8 cellular contexts compared by ENCODE assay signal in the genomic region with DNA sequence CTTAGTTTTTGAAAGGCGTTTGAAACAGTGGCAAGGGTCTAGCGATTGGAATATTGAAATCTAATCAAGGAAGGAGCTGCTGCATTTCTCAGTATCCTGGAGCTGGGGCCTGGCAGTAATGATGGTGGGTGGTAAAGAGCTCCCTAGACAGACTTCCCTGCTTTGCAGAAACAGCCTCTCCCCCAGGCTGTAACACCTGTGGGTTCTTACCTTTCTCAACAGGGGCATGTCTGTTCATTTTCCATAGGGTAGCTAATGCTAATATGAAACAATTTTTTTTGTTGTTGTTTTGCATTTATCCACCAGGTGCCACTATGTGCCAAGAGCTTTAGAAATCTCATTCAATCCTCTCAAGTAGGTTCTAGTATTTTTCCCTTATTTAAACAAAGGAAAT.
DNase-seq lines count a peak whose midpoint lies in the region; ATAC-seq, FAIRE-seq and TF ChIP-seq lines count a peak whose summit lies in the region.

No MANE protein-coding gene starts in this region.

- H4K91ac ChIP-seq in H1 (replicated peaks; ENCODE audit: insufficient read length, low read length) = no peak overlapping the region

- H4K8ac ChIP-seq in H1 (ENCODE audit: extremely low read depth, insufficient read depth, low read length) = no peak overlapping the region

- TF ChIP-seq CTCF in MM.1S (IDR thresholded peaks at IDR 0.05; ENCODE audit: low read length) = no peak; the same call in none of the 2 replicates
- peak in 1 of 3 experiments; percentile 22; a peak in 1 of 4 replicates for TF ChIP-seq CTCF in H1 (IDR thresholded peaks at IDR 0.05; ENCODE audit: control extremely low read depth in 1 of 3, insufficient read depth in 1 of 3, low read depth in 1 of 3, low read length in 3 of 3)
- peak in 6 of 11 experiments; percentile 0 to 24 (median 10) for TF ChIP-seq CTCF in spleen (IDR thresholded peaks at IDR 0.05 in 8 of 11, conservative IDR thresholded peaks at IDR 0.05 in 3 of 11)

- no peaks in the 10 kb centered on the region; the same call in 1 of the 2 replicates for H3K23me2 ChIP-seq in H1 (ENCODE audit: low read depth, low read length)

- H3K4ac ChIP-seq in H1 (replicated peaks; ENCODE audit: insufficient read length, low read depth, low read length) = no peak overlapping the region

- H3K36me3 ChIP-seq in MM.1S (replicated peaks; ENCODE audit: insufficient read depth, low read length) (no peaks in the 10 kb centered on the region), H1 (ENCODE audit: control insufficient read depth in 2 of 4, insufficient read depth in 4 of 4, low read length in 3 of 4) (no peaks in the 10 kb centered on the region), spleen (no peaks in the 10 kb centered on the region)

- H3K79me2 ChIP-seq in MM.1S (ENCODE audit: low read length) = no peaks in the 10 kb centered on the region
- no peaks in the 10 kb centered on the region for H3K79me2 ChIP-seq in H1 (ENCODE audit: control insufficient read depth in 1 of 2, insufficient read depth in 2 of 2, low read length in 2 of 2)

- intact Hi-C loops in spleen (cut with DNase I; ENCODE audit: low total_unique reads) = no loop called here

- H3K27ac ChIP-seq in MM.1S (ENCODE audit: low read length) = no peak overlapping the region
- H3K27ac ChIP-seq in H1 (ENCODE audit: low read depth, low read length) = no peak overlapping the region
- H3K27ac ChIP-seq in spleen = no peak overlapping the region

- peak in 1 of 2 experiments; percentile 6; a peak in 1 of 4 replicates for TF ChIP-seq RAD21 in H1 (IDR thresholded peaks at IDR 0.05 in 1 of 2, conservative IDR thresholded peaks at IDR 0.05 in 1 of 2; ENCODE audit: low read depth in 2 of 2, low read length in 2 of 2)

- 8% methylated on average over 2 of the region's 2 CpGs; no CpG with 5 or more reads in 1 of the 2 experiments for WGBS in H1 (ENCODE audit: extremely low coverage in 1 of 2, insufficient coverage in 1 of 2, insufficient read length in 1 of 2, insufficient replicate concordance in 2 of 2, low coverage in 1 of 2, low lambda C conversion rate in 2 of 2, missing lambda C conversion rate in 1 of 2), 2 experiments
- WGBS in spleen, 5 donors = 0 to 9% (median 3%) methylated on average over 2 of the region's 2 CpGs

- no peak overlapping the region for H2BK120ac ChIP-seq in H1 (replicated peaks; ENCODE audit: low read depth, low read length)

- no peaks in the 10 kb centered on the region for H3K79me1 ChIP-seq in H1 (ENCODE audit: low read depth, low read length)

- ATAC-seq in activated T-cell treated with anti-CD3 and anti-CD28 coated beads, Interleukin-2, amount 50 U/mL, for 4 hours = peak; percentile 38 to 48
- peak; percentile 43 for ATAC-seq in HG02588 (IDR thresholded peaks at IDR 0.05; ENCODE audit: unreplicated experiment)

- POLR2A ChIA-PET in H1 (lab: Charles Lee; ENCODE audit: partially characterized antibody) = interaction anchor here (1.3 kb wide), 1 partner anchor 236 kb away, joined by 3 read pairs; no protein-coding TSS in a partner anchor

- H3F3A ChIP-seq in MM.1S (ENCODE audit: insufficient read depth, low read length) = no peaks in the 10 kb centered on the region

- no peak overlapping the region for H3K18ac ChIP-seq in H1 (ENCODE audit: extremely low read depth, low read length)

- no peak overlapping the region for H3K56ac ChIP-seq in H1 (replicated peaks; ENCODE audit: insufficient read length, low read depth, low read length)

- H2AFZ ChIP-seq in MM.1S (ENCODE audit: low read length) (peak overlapping the region; percentile 74), H1 (ENCODE audit: low read length) (peak overlapping the region; percentile 82)

- H4K20me1 ChIP-seq in MM.1S (ENCODE audit: insufficient read depth, low read length) = no peaks in the 10 kb centered on the region
- no peaks in the 10 kb centered on the region for H4K20me1 ChIP-seq in H1 (replicated peaks in 1 of 2; ENCODE audit: control insufficient read depth in 1 of 2, insufficient read depth in 2 of 2, low read length in 2 of 2)

- no peak overlapping the region for H4K5ac ChIP-seq in H1 (ENCODE audit: insufficient read length, low read depth, low read length)

- no peaks in the 10 kb centered on the region for H3K36me3 Mint-ChIP-seq in activated T-cell treated with anti-CD3 and anti-CD28 coated beads, Interleukin-2, amount 50 U/mL, for 4 hours (ENCODE audit: insufficient read depth)

- peaks cover 6% of the 10 kb centered on the region for H3K4me1 Mint-ChIP-seq in activated T-cell treated with anti-CD3 and anti-CD28 coated beads, Interleukin-2, amount 50 U/mL, for 4 hours (ENCODE audit: low read depth)

- H3K14ac ChIP-seq in H1 (ENCODE audit: insufficient read length) = no peak overlapping the region

- TF ChIP-seq POLR2A in H1 (IDR thresholded peaks at IDR 0.05; ENCODE audit: control extremely low read depth in 1 of 2, low read depth in 2 of 2, low read length in 2 of 2) = no peak
- TF ChIP-seq POLR2A in spleen (IDR thresholded peaks at IDR 0.05) = no peak

- no peak overlapping the region for H2AK5ac ChIP-seq in H1 (ENCODE audit: low read depth, low read length)

- no peak for DNase-seq in activated T-cell treated with anti-CD3 and anti-CD28 coated beads, Interleukin-2, amount 50 U/mL, for 4 hours
- no peak for DNase-seq in activated T-cell treated with anti-CD3 and anti-CD28 coated beads, Interleukin-2, amount 50 U/mL, for 1 hour
- peak; percentile 46 for DNase-seq in MM.1S
- no peak for DNase-seq in H1 (ENCODE audit: low read depth in 1 of 2, low spot score in 2 of 2)
- DNase-seq in spleen = no peak
- DNase-seq in cortex of kidney (lab: John Stamatoyannopoulos, UW) = no peak
- DNase-seq in NCI-H1436 treated with DMSO at 0.1 percent for 48 hours (lab: John Stamatoyannopoulos, UW) = no peak

- TF ChIP-seq EP300 in H1 (IDR thresholded peaks at IDR 0.05; ENCODE audit: borderline replicate concordance in 1 of 2, low read depth in 2 of 2, low read length in 2 of 2) = no peak

- no peak overlapping the region for H3K4me3 Mint-ChIP-seq in activated T-cell treated with anti-CD3 and anti-CD28 coated beads, Interleukin-2, amount 50 U/mL, for 4 hours

- H3K4me2 ChIP-seq in MM.1S (ENCODE audit: low read depth, low read length) (peak overlapping the region; percentile 62), H1 (ENCODE audit: insufficient read depth in 1 of 2, low read depth in 2 of 2, low read length in 2 of 2) (peak overlapping the region; percentile 6 to 50; a peak in 1 of 4 replicates)

- H3K27me3 Mint-ChIP-seq in activated T-cell treated with anti-CD3 and anti-CD28 coated beads, Interleukin-2, amount 50 U/mL, for 4 hours (ENCODE audit: low read depth) = peaks cover 42% of the 10 kb centered on the region

- CTCF ChIA-PET in H1 (lab: Charles Lee; ENCODE audit: partially characterized antibody) = interaction anchor here (0.5 to 16.4 kb wide), 55 partner anchors 9 to 1015 kb away, joined by 3 to 256 read pairs (median 3); no protein-coding TSS in a partner anchor

- H2BK20ac ChIP-seq in H1 (ENCODE audit: low read length) = no peak overlapping the region

- H3K9me3 ChIP-seq in MM.1S (replicated peaks; ENCODE audit: insufficient read depth, low read length) (no peaks in the 10 kb centered on the region), H1 (ENCODE audit: insufficient read depth in 2 of 2, low read depth in 1 of 2, low read length in 1 of 2) (no peaks in the 10 kb centered on the region), spleen (no peaks in the 10 kb centered on the region)

- H2BK12ac ChIP-seq in H1 (ENCODE audit: low read depth, low read length) = no peak overlapping the region

- H2BK5ac ChIP-seq in H1 (ENCODE audit: low read depth, low read length) = no peak overlapping the region

- H3K9me2 ChIP-seq in MM.1S (replicated peaks; ENCODE audit: insufficient read depth, low read length) = no peaks in the 10 kb centered on the region

- H3K4me3 ChIP-seq in MM.1S (ENCODE audit: low read length) (peak overlapping the region; percentile 26; the same call in 1 of the 2 replicates), H1 (ENCODE audit: extremely low read depth in 1 of 4, insufficient read depth in 2 of 4, low read depth in 3 of 4, low read length in 4 of 4) (no peak overlapping the region), spleen (peak overlapping the region in 1 of 8 donors; percentile 33)

- no peak overlapping the region for H3K9ac ChIP-seq in MM.1S (ENCODE audit: low read length)
- H3K9ac ChIP-seq in H1 (replicated peaks in 1 of 4; ENCODE audit: extremely low read depth in 1 of 4, low read depth in 3 of 4, low read length in 3 of 4) = no peak overlapping the region

- H2BK15ac ChIP-seq in H1 (ENCODE audit: low read length) = no peak overlapping the region

- H3K4me1 ChIP-seq in MM.1S (ENCODE audit: low read length) (0 out of 2 replicates have a peak, but pooled peaks cover 3% of the 10 kb centered on the region), H1 (replicated peaks in 1 of 4; ENCODE audit: control insufficient read depth in 3 of 4, insufficient read depth in 4 of 4, low read length in 3 of 4) (peaks cover 0 to 3% (median 2%) of the 10 kb centered on the region in 4 experiments; a peak in 4 of 7 replicates), spleen (peaks cover 0 to 15% (median 11%) of the 10 kb centered on the region in 6 donors)

- H3K9me3 Mint-ChIP-seq in activated T-cell treated with anti-CD3 and anti-CD28 coated beads, Interleukin-2, amount 50 U/mL, for 4 hours = no peaks in the 10 kb centered on the region

- H3K23ac ChIP-seq in H1 (ENCODE audit: insufficient read length) = no peak overlapping the region

- H3K27me3 ChIP-seq in MM.1S (replicated peaks; ENCODE audit: insufficient read depth, low read length) = no peaks in the 10 kb centered on the region
- no peaks in the 10 kb centered on the region for H3K27me3 ChIP-seq in H1 (replicated peaks in 1 of 4; ENCODE audit: control insufficient read depth in 3 of 4, extremely low read depth in 1 of 4, insufficient read depth in 3 of 4, low read length in 3 of 4)
- peaks cover 0 to 33% (median 10%) of the 10 kb centered on the region in 7 donors for H3K27me3 ChIP-seq in spleen (replicated peaks in 1 of 7)

- FAIRE-seq in H1 (lab: Jason Lieb, UNC) = no peak

TF ChIP-seq in H1, 55 proteins besides CTCF, POLR2A, EP300 and RAD21 (continues in another document):
- no peak for TF ChIP-seq SP1 (IDR thresholded peaks at IDR 0.05; ENCODE audit: low read depth, low read length)
